23 cellular contexts compared by ENCODE assay signal in genomic region chr6:85408039-85408438, GRCh38. TPM values are rescaled to one million over a fixed set of nuclear protein-coding genes. Genes with fewer than 3 reads are reported as not detected.
DNase-seq lines count a peak whose midpoint lies in the region; ATAC-seq, FAIRE-seq and TF ChIP-seq lines count a peak whose summit lies in the region.
"Had no signal": no experiment of that assay in that cellular context is flagged by ENCODE, and none has a peak within 500 bp of the region (broad histone marks: within the 10 kb centered on the region; RNA-seq: fewer than 3 reads in every experiment).

No MANE protein-coding gene starts in this region.

- H4K8ac ChIP-seq in mesenchymal stem cell (ENCODE audit: low read length) = no peak overlapping the region

- no peak overlapping the region for H2BK120ac ChIP-seq in mesenchymal stem cell (ENCODE audit: low read depth, low read length)

- no peak overlapping the region for H3K14ac ChIP-seq in mesenchymal stem cell (ENCODE audit: low read length in 2 of 2)

- TF ChIP-seq POLR2A in HepG2 (IDR thresholded peaks at IDR 0.05; ENCODE audit: insufficient read depth in 1 of 2, low read depth in 2 of 2, low read length in 2 of 2) (no peak), right lobe of liver (IDR thresholded peaks at IDR 0.05) (no peak)

- H3K4me3 ChIP-seq in HepG2 (replicated peaks in 1 of 3; ENCODE audit: insufficient read depth in 1 of 3, low read depth in 2 of 3, low read length in 3 of 3) = no peak overlapping the region
- no peak overlapping the region for H3K4me3 ChIP-seq in right lobe of liver
- H3K4me3 ChIP-seq in mesenchymal stem cell (ENCODE audit: insufficient read depth in 1 of 2, low read depth in 1 of 2, low read length in 2 of 2) = no peak overlapping the region
- H3K4me3 ChIP-seq: BLaER1, GM12878, GM23248 had no signal

- no peak overlapping the region for H4K91ac ChIP-seq in mesenchymal stem cell (ENCODE audit: low read length)

- H3K27me3 ChIP-seq in HepG2 (ENCODE audit: control insufficient read depth in 1 of 2, insufficient read depth in 2 of 2, low read length in 2 of 2) (no peaks in the 10 kb centered on the region), right lobe of liver (no peaks in the 10 kb centered on the region), mesenchymal stem cell (ENCODE audit: control insufficient read depth in 1 of 2, insufficient read depth in 1 of 2, low read length in 2 of 2) (no peaks in the 10 kb centered on the region)
- H3K27me3 ChIP-seq: BLaER1 had no signal

- no peak for FAIRE-seq in HepG2 (lab: Jason Lieb, UNC)
- FAIRE-seq in GM19239 (lab: Jason Lieb, UNC) = no peak
- FAIRE-seq: GM12878, RCC 7860 had no signal

- no peak for TF ChIP-seq EP300 in HepG2 (IDR thresholded peaks at IDR 0.05; ENCODE audit: low read depth in 2 of 2, low read length in 2 of 2)
- no peak for TF ChIP-seq EP300 in HepG2 (CRISPR knock-in tag; IDR thresholded peaks at IDR 0.05; ENCODE audit: borderline replicate concordance)

- H3K36me3 Mint-ChIP-seq in WTC11 = no peaks in the 10 kb centered on the region

- H3K4me1 ChIP-seq in HepG2 (ENCODE audit: insufficient read depth, low read length) (peaks cover 71% of the 10 kb centered on the region), right lobe of liver (peaks cover 0 to 23% (median 5%) of the 10 kb centered on the region in 4 donors), mesenchymal stem cell (ENCODE audit: control insufficient read depth, insufficient read depth, low read depth, low read length) (peaks cover 12% of the 10 kb centered on the region)

- H2BK12ac ChIP-seq in mesenchymal stem cell (ENCODE audit: low read length in 2 of 2) = peak overlapping the region in 1 of 2 experiments; percentile 21

- no peak for ATAC-seq in HepG2
- no peak for ATAC-seq in right lobe of liver
- ATAC-seq in WTC11 = peak; percentile 80
- no peak for ATAC-seq in HG03045 (IDR thresholded peaks at IDR 0.05; ENCODE audit: unreplicated experiment)
- ATAC-seq: GM12878 had no signal

- no peak overlapping the region for H3K23ac ChIP-seq in mesenchymal stem cell (ENCODE audit: low read length in 2 of 2)

- WGBS in HepG2 (ENCODE audit: low lambda C conversion rate) = 85% methylated on average over 2 of the region's 2 CpGs
- 80% methylated on average over 1 of the region's 2 CpGs for WGBS in right lobe of liver (ENCODE audit: insufficient coverage, low coverage, low lambda C conversion rate, missing lambda C conversion rate)
- 86% methylated on average over 2 of the region's 2 CpGs for WGBS in mesenchymal stem cell

- H3K9ac ChIP-seq in HepG2 (ENCODE audit: insufficient read depth, low read depth, low read length) = no peak overlapping the region
- H3K9ac ChIP-seq in mesenchymal stem cell (ENCODE audit: low read length) = no peak overlapping the region
- H3K9ac ChIP-seq: BLaER1, GM23248 had no signal

- no TSS peak for BruUV-seq in HepG2 (replicated peaks; lab: Mats Ljungman, UMichigan)

- no peak overlapping the region for H2BK5ac ChIP-seq in mesenchymal stem cell (ENCODE audit: low read depth, low read length, poor library complexity, severe bottlenecking)

- peak overlapping the region in 1 of 2 experiments; percentile 13 for H3K4ac ChIP-seq in mesenchymal stem cell (ENCODE audit: low read depth in 1 of 2, low read length in 2 of 2)

- H3K9me3 ChIP-seq in HepG2 (ENCODE audit: low read length) (no peaks in the 10 kb centered on the region), right lobe of liver (no peaks in the 10 kb centered on the region), mesenchymal stem cell (ENCODE audit: control insufficient read depth, low read length) (no peaks in the 10 kb centered on the region)
- H3K9me3 ChIP-seq: BLaER1 had no signal

- peaks cover 28% of the 10 kb centered on the region for H3K4me1 Mint-ChIP-seq in WTC11

- intact Hi-C loops in HepG2 (cut with micrococcal nuclease; ENCODE audit: unreplicated experiment) = no loop called here
- intact Hi-C loops in right lobe of liver (cut with DNase I) = loop anchor here in 1 of 2 donors (10.0 kb wide), 1 partner anchor 57 kb away; no protein-coding TSS in a partner anchor

- no peak overlapping the region for H3K27ac Mint-ChIP-seq in WTC11
- H3K27ac Mint-ChIP-seq: CD4-positive, alpha-beta T cell had no signal

- H3K79me1 ChIP-seq in mesenchymal stem cell (replicated peaks; ENCODE audit: low read length, poor library complexity, severe bottlenecking) = peaks cover 5% of the 10 kb centered on the region

- H4K20me1 ChIP-seq in HepG2 (ENCODE audit: insufficient read depth, low read length) = no peaks in the 10 kb centered on the region
- H4K20me1 ChIP-seq: BLaER1 had no signal

- H2AK5ac ChIP-seq in mesenchymal stem cell (ENCODE audit: low read length, severe bottlenecking) = peak overlapping the region; percentile 51

- POLR2A ChIA-PET in HepG2 (lab: Yijun Ruan, JAX) = no interaction called here
- POLR2A ChIA-PET in WTC11 (lab: Charles Lee) = no interaction called here

- CTCF ChIA-PET in HepG2 (lab: Yijun Ruan, JAX; ENCODE audit: low intra/inter-chr PET ratio, low total read pairs) = no interaction called here
- CTCF ChIA-PET in WTC11 (lab: Charles Lee) = no interaction called here

- H3K27ac ChIP-seq in HepG2 (ENCODE audit: extremely low read length, insufficient read depth, low read length) (no peak overlapping the region), right lobe of liver (no peak overlapping the region), mesenchymal stem cell (ENCODE audit: low read length, poor library complexity, severe bottlenecking) (no peak overlapping the region)
- H3K27ac ChIP-seq: BLaER1, GM23248 had no signal

- H2AFZ ChIP-seq in HepG2 (ENCODE audit: low read length) (no peak overlapping the region), mesenchymal stem cell (ENCODE audit: low read depth, low read length) (no peak overlapping the region)
- H2AFZ ChIP-seq: GM23248 had no signal

- H3K4me2 ChIP-seq in HepG2 (ENCODE audit: low read depth, low read length) (no peak overlapping the region), mesenchymal stem cell (ENCODE audit: low read length, poor library complexity, severe bottlenecking) (no peak overlapping the region)
- H3K4me2 ChIP-seq: BLaER1 had no signal

- H3K36me3 ChIP-seq in HepG2 (replicated peaks in 1 of 2; ENCODE audit: control insufficient read depth in 1 of 2, insufficient read depth in 2 of 2, low read length in 2 of 2) (no peaks in the 10 kb centered on the region), right lobe of liver (no peaks in the 10 kb centered on the region), mesenchymal stem cell (ENCODE audit: control insufficient read depth in 1 of 2, insufficient read depth in 2 of 2, low read depth in 1 of 2, low read length in 2 of 2) (no peaks in the 10 kb centered on the region)
- H3K36me3 ChIP-seq: BLaER1 had no signal

- H3K9me3 Mint-ChIP-seq in WTC11 = no peaks in the 10 kb centered on the region
- H3K9me3 Mint-ChIP-seq: CD4-positive, alpha-beta T cell had no signal

- H2BK15ac ChIP-seq in mesenchymal stem cell (ENCODE audit: low read depth, poor library complexity, severe bottlenecking) = no peak overlapping the region

- no peak for TF ChIP-seq RAD21 in HepG2 (CRISPR knock-in tag; IDR thresholded peaks at IDR 0.05)

- in situ Hi-C loops in HepG2 (cut with HindIII; ENCODE audit: extremely low pct_ligation_motif_present, low pct_unique_long_range_greater_than_20kb) = loop anchor here (5.0 kb wide), 1 partner anchor 34 kb away; no protein-coding TSS in a partner anchor

- DNase-seq in HepG2 (ENCODE audit: low spot score) (no peak), right lobe of liver (no peak), WTC11 (ENCODE audit: low spot score) (no peak), mesenchymal stem cell (no peak), GM19239 (ENCODE audit: insufficient read length, low spot score) (no peak), ecto neural progenitor cell (ENCODE audit: low spot score) (no peak)
- DNase-seq: CD4-positive, alpha-beta T cell; COR-L47; DND-41; GM23248; KBM-7; NCI-H1092; NCI-H1436; NCI-H187 treated with DMSO at 0.1 percent for 48 hours; NCI-H2171; NCI-H345; NCI-H524; OCI-M1; Right ventricle myocardium superior had no signal

- no peak overlapping the region for H3K4me3 Mint-ChIP-seq in WTC11
- H3K4me3 Mint-ChIP-seq: CD4-positive, alpha-beta T cell had no signal

- no peaks in the 10 kb centered on the region for H3K27me3 Mint-ChIP-seq in WTC11 (ENCODE audit: low read depth)
- H3K27me3 Mint-ChIP-seq: CD4-positive, alpha-beta T cell had no signal

- H3K79me2 ChIP-seq in HepG2 (ENCODE audit: insufficient read depth, low read length) = no peaks in the 10 kb centered on the region

- H3K18ac ChIP-seq in mesenchymal stem cell (ENCODE audit: low read depth in 1 of 2, low read length in 2 of 2) = no peak overlapping the region

- TF ChIP-seq CTCF in HepG2 (CRISPR knock-in tag; IDR thresholded peaks at IDR 0.05) (no peak), right lobe of liver (IDR thresholded peaks at IDR 0.05) (no peak), WTC11 (IDR thresholded peaks at IDR 0.05) (no peak)

RNA-seq across cellular contexts. Expression of gene NT5E, which starts 41.8 kb away (rescaled TPM):
- total RNA-seq in HepG2 (2016; rRNA removed; fragmentation: Illumina TruSeq; extraction: Trizol) (6.4 and 9.5 TPM in 2 replicates), right lobe of liver (10 to 100 TPM; 19.3 to 31.8 (median 25.8) TPM), WTC11 (2021) (0.62 to 0.94 TPM (median 0.81 TPM) in 3 replicates)
- total RNA-seq in HepG2 (2016; cell fraction: cytosol; rRNA removed; fragmentation: Illumina TruSeq; extraction: Trizol; ENCODE audit: low read depth) = 2.7 and 3.2 TPM in 2 replicates
- 6.5 and 9.4 TPM in 2 replicates for total RNA-seq in HepG2 (2016; cell fraction: insoluble cytoplasmic fraction; rRNA removed; fragmentation: Illumina TruSeq; extraction: Trizol)
- 4.5 and 4.6 TPM in 2 replicates for total RNA-seq in HepG2 (2016; cell fraction: membrane; rRNA removed; fragmentation: Illumina TruSeq; extraction: Trizol)
- total RNA-seq in HepG2 (2016; cell fraction: nucleus; rRNA removed; fragmentation: Illumina TruSeq; extraction: Trizol) = 11.7 and 12.4 TPM in 2 replicates
- 33.0 and 40.6 TPM in 2 replicates for polyA plus RNA-seq in HepG2 (2011; rRNA removed)
- 28.1 and 33.2 TPM in 2 replicates for polyA plus RNA-seq in HepG2 (2011; cell fraction: cytosol; rRNA removed)
- 38.4 and 39.5 TPM in 2 replicates for polyA plus RNA-seq in HepG2 (2011; cell fraction: nucleus; rRNA removed)
- polyA plus RNA-seq in HepG2 (2012) = 41.1 and 41.9 TPM in 2 replicates
- polyA plus RNA-seq in HepG2 (2016; cell fraction: cytosol; fragmentation: Illumina TruSeq; extraction: Trizol; ENCODE audit: low read depth) = 1.8 and 3.1 TPM in 2 replicates
- 5.9 and 6.0 TPM in 2 replicates for polyA plus RNA-seq in HepG2 (2016; cell fraction: insoluble cytoplasmic fraction; fragmentation: Illumina TruSeq; extraction: Trizol; ENCODE audit: low read depth)
- 3.5 and 3.7 TPM in 2 replicates for polyA plus RNA-seq in HepG2 (2016; cell fraction: membrane; fragmentation: Illumina TruSeq; extraction: Trizol; ENCODE audit: low read depth)
- polyA plus RNA-seq in HepG2 (2016; cell fraction: nucleus; fragmentation: Illumina TruSeq; extraction: Trizol; ENCODE audit: insufficient read depth, low read depth) = 12.7 and 12.8 TPM in 2 replicates
- 4.8 and 51.2 TPM in 2 replicates for polyA minus RNA-seq in HepG2 (2011; rRNA and poly(A)+ RNA removed; ENCODE audit: low replicate concordance)
- polyA minus RNA-seq in HepG2 (2011; cell fraction: cytosol; rRNA and poly(A)+ RNA removed) = 40.8 and 61.8 TPM in 2 replicates
- 27.0 and 35.1 TPM in 2 replicates for polyA minus RNA-seq in HepG2 (2011; cell fraction: nucleus; rRNA and poly(A)+ RNA removed)
- polyA plus RNA-seq in mesenchymal stem cell (2013, experiment 1 of 2) = 234 TPM
- polyA plus RNA-seq in mesenchymal stem cell (2013, experiment 2 of 2) = 238 TPM
